In genomic region chr20:47281376-47281775, GRCh38 we compare ENCODE assay signal across 1 cellular context.
TF ChIP-seq lines count a peak whose summit lies in the region.

No MANE protein-coding gene starts in this region.

TF ChIP-seq in WTC11, 78 proteins besides CTCF, POLR2A, EP300 and RAD21 (continued from another document):
- TF ChIP-seq, protein P1, sequence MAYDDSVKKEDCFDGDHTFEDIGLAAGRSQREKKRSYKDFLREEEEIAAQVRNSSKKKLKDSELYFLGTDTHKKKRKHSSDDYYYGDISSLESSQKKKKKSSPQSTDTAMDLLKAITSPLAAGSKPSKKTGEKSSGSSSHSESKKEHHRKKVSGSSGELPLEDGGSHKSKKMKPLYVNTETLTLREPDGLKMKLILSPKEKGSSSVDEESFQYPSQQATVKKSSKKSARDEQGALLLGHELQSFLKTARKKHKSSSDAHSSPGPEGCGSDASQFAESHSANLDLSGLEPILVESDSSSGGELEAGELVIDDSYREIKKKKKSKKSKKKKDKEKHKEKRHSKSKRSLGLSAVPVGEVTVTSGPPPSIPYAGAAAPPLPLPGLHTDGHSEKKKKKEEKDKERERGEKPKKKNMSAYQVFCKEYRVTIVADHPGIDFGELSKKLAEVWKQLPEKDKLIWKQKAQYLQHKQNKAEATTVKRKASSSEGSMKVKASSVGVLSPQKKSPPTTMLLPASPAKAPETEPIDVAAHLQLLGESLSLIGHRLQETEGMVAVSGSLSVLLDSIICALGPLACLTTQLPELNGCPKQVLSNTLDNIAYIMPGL (CRISPR knock-in tag; IDR thresholded peaks at IDR 0.05): no peak
- TF ChIP-seq FOXP1 (CRISPR knock-in tag; IDR thresholded peaks at IDR 0.05; ENCODE audit: borderline replicate concordance) (no peak), CREM (CRISPR knock-in tag; IDR thresholded peaks at IDR 0.05) (no peak), FOXJ3 (CRISPR knock-in tag; IDR thresholded peaks at IDR 0.05; ENCODE audit: borderline replicate concordance) (no peak), ZNF121 (CRISPR knock-in tag; IDR thresholded peaks at IDR 0.05) (no peak), FOXP4 (CRISPR knock-in tag; IDR thresholded peaks at IDR 0.05) (no peak), ZNF423 (CRISPR knock-in tag; IDR thresholded peaks at IDR 0.05) (no peak), FOXK1 (CRISPR knock-in tag; IDR thresholded peaks at IDR 0.05) (no peak), ATF1 (CRISPR knock-in tag; IDR thresholded peaks at IDR 0.05) (no peak)
- TF ChIP-seq, protein P2, sequence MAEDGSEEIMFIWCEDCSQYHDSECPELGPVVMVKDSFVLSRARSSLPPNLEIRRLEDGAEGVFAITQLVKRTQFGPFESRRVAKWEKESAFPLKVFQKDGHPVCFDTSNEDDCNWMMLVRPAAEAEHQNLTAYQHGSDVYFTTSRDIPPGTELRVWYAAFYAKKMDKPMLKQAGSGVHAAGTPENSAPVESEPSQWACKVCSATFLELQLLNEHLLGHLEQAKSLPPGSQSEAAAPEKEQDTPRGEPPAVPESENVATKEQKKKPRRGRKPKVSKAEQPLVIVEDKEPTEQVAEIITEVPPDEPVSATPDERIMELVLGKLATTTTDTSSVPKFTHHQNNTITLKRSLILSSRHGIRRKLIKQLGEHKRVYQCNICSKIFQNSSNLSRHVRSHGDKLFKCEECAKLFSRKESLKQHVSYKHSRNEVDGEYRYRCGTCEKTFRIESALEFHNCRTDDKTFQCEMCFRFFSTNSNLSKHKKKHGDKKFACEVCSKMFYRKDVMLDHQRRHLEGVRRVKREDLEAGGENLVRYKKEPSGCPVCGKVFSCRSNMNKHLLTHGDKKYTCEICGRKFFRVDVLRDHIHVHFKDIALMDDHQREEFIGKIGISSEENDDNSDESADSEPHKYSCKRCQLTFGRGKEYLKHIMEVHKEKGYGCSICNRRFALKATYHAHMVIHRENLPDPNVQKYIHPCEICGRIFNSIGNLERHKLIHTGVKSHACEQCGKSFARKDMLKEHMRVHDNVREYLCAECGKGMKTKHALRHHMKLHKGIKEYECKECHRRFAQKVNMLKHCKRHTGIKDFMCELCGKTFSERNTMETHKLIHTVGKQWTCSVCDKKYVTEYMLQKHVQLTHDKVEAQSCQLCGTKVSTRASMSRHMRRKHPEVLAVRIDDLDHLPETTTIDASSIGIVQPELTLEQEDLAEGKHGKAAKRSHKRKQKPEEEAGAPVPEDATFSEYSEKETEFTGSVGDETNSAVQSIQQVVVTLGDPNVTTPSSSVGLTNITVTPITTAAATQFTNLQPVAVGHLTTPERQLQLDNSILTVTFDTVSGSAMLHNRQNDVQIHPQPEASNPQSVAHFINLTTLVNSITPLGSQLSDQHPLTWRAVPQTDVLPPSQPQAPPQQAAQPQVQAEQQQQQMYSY (CRISPR knock-in tag; IDR thresholded peaks at IDR 0.05): no peak
TF ChIP-seq in WTC11: peak in this region for 0.
